8 cellular contexts compared by ENCODE assay signal in the genomic region with DNA sequence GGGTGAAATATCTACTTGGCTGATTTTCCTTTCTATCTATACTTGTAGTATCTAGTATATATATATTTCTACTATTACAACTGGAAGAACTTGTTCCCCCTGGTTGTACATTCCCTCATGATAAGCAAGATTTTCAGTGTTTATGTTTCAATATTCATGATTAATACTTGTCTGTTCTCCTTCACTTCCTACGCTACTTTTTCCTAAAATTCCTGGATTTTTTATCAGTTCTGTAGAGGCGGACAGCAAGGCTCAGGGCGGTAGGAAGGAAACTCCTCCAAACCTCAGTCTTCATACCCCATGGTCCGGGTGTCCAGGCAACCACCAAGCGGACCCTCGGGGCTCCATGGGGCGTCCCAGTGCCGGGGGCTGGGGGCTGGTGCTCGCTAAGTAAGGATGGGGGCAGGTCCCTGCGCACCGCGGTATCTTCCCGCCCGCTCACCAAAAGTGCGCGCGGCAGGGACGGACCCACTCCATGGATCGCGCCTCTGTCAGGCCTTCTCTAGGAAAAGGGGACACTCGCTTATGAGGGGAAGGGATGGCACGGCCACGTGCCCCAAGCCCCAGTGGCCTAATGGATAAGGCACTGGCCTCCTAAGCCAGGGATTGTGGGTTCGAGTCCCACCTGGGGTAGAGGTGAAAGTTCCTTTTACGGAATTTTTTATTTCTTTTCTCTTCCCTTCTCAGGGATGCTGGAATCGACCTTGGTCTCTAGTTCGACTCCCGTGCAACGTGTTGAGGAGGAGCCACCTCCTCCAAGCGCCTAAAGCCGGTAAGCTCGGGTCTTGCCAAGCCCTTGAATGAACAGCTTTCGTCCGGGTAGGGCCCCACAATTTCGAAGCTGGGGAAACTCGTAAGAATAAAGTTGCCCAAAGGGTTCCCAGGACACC. TPM values are rescaled to one million over a fixed set of nuclear protein-coding genes. Genes with fewer than 3 reads are reported as not detected.
A peak's percentile ranks its signal among the peaks of the same experiment; 100 is the strongest.
DNase-seq lines count a peak whose midpoint lies in the region; ATAC-seq, FAIRE-seq and TF ChIP-seq lines count a peak whose summit lies in the region.

No MANE protein-coding gene starts in this region.

- intact Hi-C loops in spleen (cut with DNase I; ENCODE audit: low total_unique reads): no loop called here

- H3K27ac ChIP-seq in keratinocyte (ENCODE audit: control insufficient read depth, insufficient read depth, low read length): peak overlapping the region; percentile 94
- H3K27ac ChIP-seq in spleen: peak overlapping the region; percentile 69 to 87 (median 84)

- no peaks in the 10 kb centered on the region for H3K9me3 ChIP-seq in keratinocyte (ENCODE audit: control insufficient read depth, low read depth, low read length)
- peaks cover 0 to 10% (median 6%) of the 10 kb centered on the region in 8 donors for H3K9me3 ChIP-seq in spleen

- DNase-seq in NCI-H446 (lab: John Stamatoyannopoulos, UW): peak; percentile 95 to 98
- peak; percentile 88 to 98 for DNase-seq in activated CD4-positive, alpha-beta T cell treated with anti-CD3 and anti-CD28 coated beads for 24 hours (ENCODE audit: low read depth in 2 of 2)
- DNase-seq in cerebellar cortex (ENCODE audit: low spot score): peak; percentile 95
- DNase-seq in keratinocyte (ENCODE audit: low read depth, low spot score): no peak
- DNase-seq in spleen: peak; percentile 92

- peak overlapping the region; percentile 66 for H2AFZ ChIP-seq in keratinocyte (ENCODE audit: control insufficient read depth, low read length)

- no peaks in the 10 kb centered on the region for H3K9me1 ChIP-seq in keratinocyte (ENCODE audit: control insufficient read depth, extremely low read depth, insufficient read depth, low read length)

- no peaks in the 10 kb centered on the region for H4K20me1 ChIP-seq in keratinocyte (ENCODE audit: control insufficient read depth, extremely low read depth, insufficient read depth, low read length)

- peak; percentile 44 for FAIRE-seq in keratinocyte (lab: Jason Lieb, UNC)

- H3K79me2 ChIP-seq in keratinocyte (ENCODE audit: control insufficient read depth, insufficient read depth, low read length): no peaks in the 10 kb centered on the region

- H3K4me1 ChIP-seq in keratinocyte (ENCODE audit: control insufficient read depth, extremely low read depth, insufficient read depth, low read length) (peaks cover 34% of the 10 kb centered on the region), spleen (peaks cover 28 to 62% (median 47%) of the 10 kb centered on the region in 6 donors)

- peak overlapping the region; percentile 89 for H3K4me2 ChIP-seq in keratinocyte (ENCODE audit: control insufficient read depth, extremely low read depth, insufficient read depth, low read depth, low read length)

- 0 to 2% (median 1%) methylated on average over 35 to 36 of the region's 36 CpGs for WGBS in spleen, 5 donors

- no peak for TF ChIP-seq POLR2A in spleen (IDR thresholded peaks at IDR 0.05)

- H3K36me3 ChIP-seq in keratinocyte (ENCODE audit: control insufficient read depth in 2 of 2, extremely low read depth in 1 of 2, insufficient read depth in 2 of 2, low read length in 2 of 2) (peaks cover 0 to 3% of the 10 kb centered on the region in 2 experiments), spleen (peaks cover 0 to 12% (median 5%) of the 10 kb centered on the region in 6 donors)

- dilution Hi-C loops in keratinocyte (cut with MboI; ENCODE audit: extremely low pct_ligation_motif_present, low sequenced_read_pairs): no loop called here

- TF ChIP-seq CTCF in keratinocyte (optimal IDR thresholded peaks at IDR 0.05 in 1 of 3, IDR thresholded peaks at IDR 0.05 in 1 of 3, conservative IDR thresholded peaks at IDR 0.05 in 1 of 3; ENCODE audit: extremely low read depth in 1 of 3, insufficient read depth in 2 of 3, low read length in 3 of 3): no peak
- TF ChIP-seq CTCF in spleen (IDR thresholded peaks at IDR 0.05 in 8 of 11, conservative IDR thresholded peaks at IDR 0.05 in 3 of 11): peak in 1 of 11 experiments; percentile 13

- H3K9ac ChIP-seq in keratinocyte (ENCODE audit: control insufficient read depth, extremely low read depth, insufficient read depth, low read length): peak overlapping the region; percentile 97

- ATAC-seq in GM18520 (IDR thresholded peaks at IDR 0.05; ENCODE audit: unreplicated experiment) (peak; percentile 51), HG03280 (IDR thresholded peaks at IDR 0.05; ENCODE audit: unreplicated experiment) (peak; percentile 53), HG03469 (IDR thresholded peaks at IDR 0.05; ENCODE audit: unreplicated experiment) (no peak)

- no peaks in the 10 kb centered on the region for H3K27me3 ChIP-seq in keratinocyte (ENCODE audit: control insufficient read depth, extremely low read depth, insufficient read depth, low read length)
- peaks cover 0 to 3% (median 0%) of the 10 kb centered on the region in 7 donors for H3K27me3 ChIP-seq in spleen (replicated peaks in 1 of 7)

- peak overlapping the region; percentile 53 to 90 (median 71) for H3K4me3 ChIP-seq in keratinocyte (ENCODE audit: control insufficient read depth in 2 of 3, extremely low read depth in 1 of 3, insufficient read depth in 2 of 3, low read depth in 1 of 3, low read length in 3 of 3)
- peak overlapping the region; percentile 49 to 81 (median 64) for H3K4me3 ChIP-seq in spleen

RNA-seq across cellular contexts. Expression of a gene that starts 13.2 kb away (rescaled TPM):
- 240 to 406 TPM (median 276 TPM) in 3 replicates for polyA plus RNA-seq in keratinocyte
- 568 TPM for polyA plus RNA-seq in keratinocyte (2011; ENCODE audit: low read depth)
- 359 and 386 TPM in 2 replicates for polyA plus RNA-seq in keratinocyte (2011; cell fraction: cytosol; rRNA removed)
- polyA plus RNA-seq in keratinocyte (2011; cell fraction: nucleus; rRNA removed): 150 and 186 TPM in 2 replicates
- 433 and 520 TPM in 2 replicates for polyA plus RNA-seq in keratinocyte (2012; ENCODE audit: low replicate concordance)
- polyA minus RNA-seq in keratinocyte: 94.7 to 314 TPM (median 216 TPM) in 3 replicates
- 120 TPM for polyA minus RNA-seq in keratinocyte (2011; cell fraction: cytosol; rRNA and poly(A)+ RNA removed)
- 37.8 and 44.1 TPM in 2 replicates for polyA minus RNA-seq in keratinocyte (2011; cell fraction: nucleus; rRNA and poly(A)+ RNA removed)
- total RNA-seq in spleen: 100 to 1,000 TPM; 124 to 164 (median 137) TPM
- polyA plus RNA-seq in spleen: 100 to 1,000 TPM; 257 to 312 (median 270) TPM

RNA-seq across cellular contexts. Expression of a gene that starts 13.4 kb away (rescaled TPM):
- polyA plus RNA-seq in keratinocyte (20.7 to 22.8 TPM (median 21.2 TPM) in 3 replicates), spleen (10 to 100 TPM; 11.0 to 27.2 (median 11.9) TPM)
- 15.9 TPM for polyA plus RNA-seq in keratinocyte (2011; ENCODE audit: low read depth)
- 18.1 and 21.4 TPM in 2 replicates for polyA plus RNA-seq in keratinocyte (2011; cell fraction: cytosol; rRNA removed)
- 23.4 and 23.9 TPM in 2 replicates for polyA plus RNA-seq in keratinocyte (2011; cell fraction: nucleus; rRNA removed)
- 11.6 and 14.1 TPM in 2 replicates for polyA plus RNA-seq in keratinocyte (2012; ENCODE audit: low replicate concordance)
- polyA minus RNA-seq in keratinocyte: 14.8 to 18.9 TPM (median 16.1 TPM) in 3 replicates
- polyA minus RNA-seq in keratinocyte (2011; cell fraction: cytosol; rRNA and poly(A)+ RNA removed): 10.0 TPM
- 8.2 and 12.1 TPM in 2 replicates for polyA minus RNA-seq in keratinocyte (2011; cell fraction: nucleus; rRNA and poly(A)+ RNA removed)
- 10 to 100 TPM; 23.0 to 28.4 (median 25.5) TPM for total RNA-seq in spleen

RNA-seq across cellular contexts. Expression of a gene that starts 21.1 kb away (rescaled TPM):
- polyA plus RNA-seq in keratinocyte (43.3 to 61.1 TPM (median 53.6 TPM) in 3 replicates), spleen (10 to 100 TPM; 33.1 to 43.3 (median 41.6) TPM)
- polyA plus RNA-seq in keratinocyte (2011; ENCODE audit: low read depth): 71.3 TPM
- polyA plus RNA-seq in keratinocyte (2011; cell fraction: cytosol; rRNA removed): 41.1 and 43.1 TPM in 2 replicates
- polyA plus RNA-seq in keratinocyte (2011; cell fraction: nucleus; rRNA removed): 20.9 and 24.8 TPM in 2 replicates
- polyA plus RNA-seq in keratinocyte (2012; ENCODE audit: low replicate concordance): 32.9 and 50.3 TPM in 2 replicates
- polyA minus RNA-seq in keratinocyte: 5.0 to 12.5 TPM (median 9.9 TPM) in 3 replicates
- 20.1 TPM for polyA minus RNA-seq in keratinocyte (2011; cell fraction: cytosol; rRNA and poly(A)+ RNA removed)
- 6.4 and 7.1 TPM in 2 replicates for polyA minus RNA-seq in keratinocyte (2011; cell fraction: nucleus; rRNA and poly(A)+ RNA removed)
- total RNA-seq in spleen: 10 to 100 TPM; 16.5 to 60.7 (median 20.5) TPM

RNA-seq across cellular contexts. Expression of a gene that starts 46.2 kb away (rescaled TPM):
- polyA plus RNA-seq in keratinocyte (7.1 to 16.0 TPM (median 9.3 TPM) in 3 replicates), spleen (1 to 10 TPM in 1 of 3 donors, under 1 TPM in 2; 0.48 to 1.5 (median 0.85) TPM)
- polyA plus RNA-seq in keratinocyte (2011; ENCODE audit: low read depth): 4.2 TPM
- polyA plus RNA-seq in keratinocyte (2011; cell fraction: cytosol; rRNA removed): 11.5 and 21.7 TPM in 2 replicates
- polyA plus RNA-seq in keratinocyte (2011; cell fraction: nucleus; rRNA removed): 16.4 and 20.9 TPM in 2 replicates
- 8.8 and 14.6 TPM in 2 replicates for polyA plus RNA-seq in keratinocyte (2012; ENCODE audit: low replicate concordance)
- 6.2 to 14.1 TPM (median 14.1 TPM) in 3 replicates for polyA minus RNA-seq in keratinocyte
- 27.0 TPM for polyA minus RNA-seq in keratinocyte (2011; cell fraction: cytosol; rRNA and poly(A)+ RNA removed)
- 9.2 and 9.8 TPM in 2 replicates for polyA minus RNA-seq in keratinocyte (2011; cell fraction: nucleus; rRNA and poly(A)+ RNA removed)
- total RNA-seq in spleen: 1 to 10 TPM; 1.5 to 6.0 (median 3.0) TPM

RNA-seq across cellular contexts. Expression of a gene that starts 54.2 kb away (rescaled TPM):
- 3.5 to 5.4 TPM (median 4.0 TPM) in 3 replicates for polyA plus RNA-seq in keratinocyte
- polyA plus RNA-seq in keratinocyte (2011; ENCODE audit: low read depth): 0.45 TPM
- 2.6 and 5.7 TPM in 2 replicates for polyA plus RNA-seq in keratinocyte (2011; cell fraction: cytosol; rRNA removed)
- polyA plus RNA-seq in keratinocyte (2011; cell fraction: nucleus; rRNA removed): 16.1 and 26.3 TPM in 2 replicates
- polyA plus RNA-seq in keratinocyte (2012; ENCODE audit: low replicate concordance): 3.6 and 4.8 TPM in 2 replicates
- polyA minus RNA-seq in keratinocyte: 4.4 to 7.2 TPM (median 7.0 TPM) in 3 replicates
- polyA minus RNA-seq in keratinocyte (2011; cell fraction: cytosol; rRNA and poly(A)+ RNA removed): 7.5 TPM
- polyA minus RNA-seq in keratinocyte (2011; cell fraction: nucleus; rRNA and poly(A)+ RNA removed): 9.1 and 9.6 TPM in 2 replicates
- total RNA-seq in spleen: 10 to 100 TPM in 6 of 7 donors, 1 to 10 TPM in 1; 9.3 to 31.0 (median 14.9) TPM
- polyA plus RNA-seq in spleen: 1 to 10 TPM; 3.1 to 6.4 (median 4.7) TPM
